Comparison of ENCODE assay signal across 16 cellular contexts in the genomic region with DNA sequence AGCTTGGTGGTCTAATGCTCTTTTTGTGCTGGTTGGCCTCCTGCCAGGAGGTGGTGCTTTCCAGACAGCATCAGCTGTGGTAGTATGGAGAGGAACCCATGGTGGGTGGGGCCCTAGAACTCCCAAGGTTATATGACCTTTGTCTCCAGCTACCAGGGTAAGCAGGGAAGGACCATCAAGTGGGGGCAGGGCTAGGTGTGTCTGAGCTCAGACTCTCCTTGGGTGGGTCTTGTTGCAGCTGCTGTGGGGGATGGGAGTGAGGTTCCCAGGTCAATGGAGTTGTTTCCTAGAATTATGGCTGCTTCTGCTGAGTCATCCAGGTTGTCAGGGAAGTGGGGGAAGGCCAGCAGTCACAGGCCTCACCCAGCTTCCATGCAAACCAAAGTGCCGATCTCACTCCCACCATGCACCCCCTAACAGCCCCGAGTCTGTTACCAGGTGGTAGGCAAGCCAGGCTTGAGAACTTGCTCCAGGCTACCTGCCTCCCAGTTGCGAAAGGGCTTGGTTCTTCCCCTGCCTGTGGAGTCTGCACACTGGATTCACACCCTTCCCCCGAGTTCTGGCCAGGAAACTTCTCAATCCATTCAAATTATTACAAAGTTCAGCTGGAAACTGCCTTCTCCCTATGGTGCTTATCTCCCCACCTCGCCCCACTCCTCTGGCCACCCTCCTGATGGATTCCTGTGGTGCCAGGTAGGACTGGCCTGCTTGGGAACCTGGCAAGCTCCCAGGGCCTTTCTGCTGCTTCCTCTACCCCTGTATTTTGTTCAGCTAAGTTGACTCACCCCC.
"Had no signal": no experiment of that assay in that cellular context is flagged by ENCODE, and none has a peak within 500 bp of the region (broad histone marks: within the 10 kb centered on the region; RNA-seq: fewer than 3 reads in every experiment).

No MANE protein-coding gene starts in this region.

- H3K4me1 ChIP-seq: left ventricle myocardium inferior, psoas muscle, suprapubic skin, upper lobe of right lung had no signal

- DNase-seq: activated B cell treated with CpG ODN at 0.5 μM for 24 hours; activated CD4-positive, alpha-beta T cell treated with anti-CD3 and anti-CD28 coated beads, Interleukin-2, amount 10 ng/mL, durations not matched to agents 24 days and 14 days; activated naive CD4-positive, alpha-beta T cell treated with Interleukin-2 at 50 U/mL for 16 hours; activated naive CD8-positive, alpha-beta T cell treated with anti-CD3 and anti-CD28 coated beads, Interleukin-2, amount 50 U/mL, for 24 hours; caudate nucleus; effector memory CD8-positive, alpha-beta T cell; left ventricle myocardium inferior; mesenchymal stem cell; nephron progenitor cell; psoas muscle; stimulated activated CD4-positive, alpha-beta T cell treated with anti-CD3 and anti-CD28 coated beads, Interleukin-2, amount 100 ng/mL, for 24 hours; stimulated activated naive CD4-positive, alpha-beta T cell; T-helper 2 cell; upper lobe of right lung had no signal

- H3K27ac ChIP-seq: left ventricle myocardium inferior, psoas muscle, suprapubic skin, upper lobe of right lung had no signal

- ATAC-seq: activated naive CD8-positive, alpha-beta T cell treated with anti-CD3 and anti-CD28 coated beads, Interleukin-2, amount 50 U/mL, for 24 hours; effector memory CD8-positive, alpha-beta T cell; psoas muscle; sciatic nerve; upper lobe of right lung had no signal

- H3K27me3 ChIP-seq: suprapubic skin, upper lobe of right lung had no signal

- H3K36me3 ChIP-seq: suprapubic skin, upper lobe of right lung had no signal

- H3K4me3 ChIP-seq: left ventricle myocardium inferior, psoas muscle, suprapubic skin, upper lobe of right lung had no signal
